ENCODE assay signal across 22 cellular contexts in the genomic region with DNA sequence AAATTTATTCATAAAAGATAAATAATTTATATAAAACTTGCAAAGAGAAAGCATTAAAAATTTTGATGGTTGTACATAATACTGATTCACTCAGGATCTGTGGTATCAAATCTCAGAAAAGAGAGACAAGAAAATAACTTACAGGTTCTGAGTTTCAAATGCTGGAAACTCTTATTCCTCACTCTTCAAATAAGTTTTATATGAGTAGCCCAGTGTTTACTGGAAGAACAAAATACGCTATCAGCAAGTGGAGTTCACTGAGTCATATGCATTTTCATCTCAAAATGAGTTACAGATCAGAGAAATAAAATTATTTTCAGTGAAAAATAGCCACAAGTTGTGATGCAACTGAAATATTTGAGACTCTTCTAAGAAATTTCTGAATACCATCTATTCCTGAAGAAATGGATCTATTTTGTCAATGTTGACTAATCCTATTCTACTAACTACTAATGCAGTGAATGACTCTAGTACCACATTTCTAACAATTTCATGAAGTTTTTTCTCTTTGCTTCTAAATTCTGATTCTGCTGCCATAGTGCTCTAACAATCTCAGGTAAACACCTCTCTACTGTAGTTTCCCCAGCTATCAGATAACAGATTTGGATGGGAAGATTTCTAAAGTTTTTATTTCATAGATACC.
"Had no signal": no experiment of that assay in that cellular context is flagged by ENCODE, and none has a peak within 500 bp of the region (broad histone marks: within the 10 kb centered on the region; RNA-seq: fewer than 3 reads in every experiment).

No MANE protein-coding gene starts in this region.

- H3K27me3 Mint-ChIP-seq: activated naive CD8-positive, alpha-beta T cell treated with anti-CD3 and anti-CD28 coated beads, Interleukin-2, amount 10 ng/mL, durations not matched to agents 7 days and 5 days; naive B cell; stimulated activated naive B cell treated with anti-CD40 and anti-IgM and Interleukin-4, amounts not matched to agents 10 μg/mL and 1 μg/mL and 100 μg/mL, for 72 hours had no signal

- H3K4me1 Mint-ChIP-seq: activated naive CD8-positive, alpha-beta T cell treated with anti-CD3 and anti-CD28 coated beads, Interleukin-2, amount 10 ng/mL, durations not matched to agents 7 days and 5 days; immature natural killer cell; naive B cell; neural progenitor cell had no signal

- H3K4me3 ChIP-seq: body of pancreas, cardiac muscle cell, hepatocyte, left lung, lung, neural progenitor cell, smooth muscle cell, thoracic aorta, upper lobe of left lung had no signal

- H3K36me3 ChIP-seq: cardiac muscle cell, neural progenitor cell, thoracic aorta, upper lobe of left lung had no signal

- H3K9ac ChIP-seq: neural progenitor cell had no signal

- H2AFZ ChIP-seq: hepatocyte, neural progenitor cell had no signal

- H3K27me3 ChIP-seq: body of pancreas, cardiac muscle cell, foreskin keratinocyte, hepatocyte, left lung, neural progenitor cell, upper lobe of left lung had no signal

- H3K9me3 Mint-ChIP-seq: immature natural killer cell; naive B cell; neural progenitor cell; stimulated activated naive B cell treated with anti-CD40 and anti-IgM and Interleukin-4, amounts not matched to agents 10 μg/mL and 1 μg/mL and 100 μg/mL, for 72 hours had no signal

- DNase-seq: activated CD4-positive, CD25-positive, alpha-beta regulatory T cell treated with anti-CD3 and anti-CD28 coated beads, Interleukin-2, amount 50 U/mL, for 72 hours; activated naive CD8-positive, alpha-beta T cell treated with anti-CD3 and anti-CD28 coated beads, Interleukin-2, amount 10 ng/mL, durations not matched to agents 7 days and 5 days; anterior cingulate cortex; body of pancreas; effector CD4-positive, alpha-beta T cell; foreskin keratinocyte; glutamatergic neuron; immature natural killer cell; kidney glomerular epithelial cell; left lung; naive B cell; stimulated activated CD4-positive, alpha-beta T cell treated with anti-CD3 and anti-CD28 coated beads, Interleukin-15, amount 100 ng/mL, for 24 hours; stimulated activated naive B cell treated with anti-CD40 and anti-IgM and Interleukin-4, amounts not matched to agents 10 μg/mL and 1 μg/mL and 100 μg/mL, for 72 hours; upper lobe of left lung had no signal

- H3K79me2 ChIP-seq: hepatocyte had no signal

- H3K4me1 ChIP-seq: body of pancreas, foreskin keratinocyte, left lung, neural progenitor cell, upper lobe of left lung had no signal

- H3K4me3 Mint-ChIP-seq: activated naive CD8-positive, alpha-beta T cell treated with anti-CD3 and anti-CD28 coated beads, Interleukin-2, amount 10 ng/mL, durations not matched to agents 7 days and 5 days; immature natural killer cell; naive B cell; neural progenitor cell; stimulated activated naive B cell treated with anti-CD40 and anti-IgM and Interleukin-4, amounts not matched to agents 10 μg/mL and 1 μg/mL and 100 μg/mL, for 72 hours had no signal

- ATAC-seq: body of pancreas; foreskin keratinocyte; left lung; sciatic nerve; SK-N-SH treated with all-trans-retinoic acid at 6 μM for 48 hours; stimulated activated naive B cell treated with anti-CD40 and anti-IgM and Interleukin-4, amounts not matched to agents 10 μg/mL and 1 μg/mL and 100 μg/mL, for 72 hours had no signal

- H3K4me2 ChIP-seq: hepatocyte, neural progenitor cell, smooth muscle cell had no signal

- H3K27ac Mint-ChIP-seq: activated naive CD8-positive, alpha-beta T cell treated with anti-CD3 and anti-CD28 coated beads, Interleukin-2, amount 10 ng/mL, durations not matched to agents 7 days and 5 days; immature natural killer cell; neural progenitor cell; stimulated activated naive B cell treated with anti-CD40 and anti-IgM and Interleukin-4, amounts not matched to agents 10 μg/mL and 1 μg/mL and 100 μg/mL, for 72 hours had no signal

- H3K27ac ChIP-seq: body of pancreas, cardiac muscle cell, foreskin keratinocyte, hepatocyte, left lung, neural progenitor cell, thoracic aorta, upper lobe of left lung had no signal

- H3K9me3 ChIP-seq: body of pancreas, left lung, thoracic aorta, upper lobe of left lung had no signal
